Comparison of ENCODE assay signal across 10 cellular contexts in genomic region chr13:89925107-89925506, GRCh38.
DNase-seq lines count a peak whose midpoint lies in the region; ATAC-seq and TF ChIP-seq lines count a peak whose summit lies in the region.
"Had no signal": no experiment of that assay in that cellular context is flagged by ENCODE, and none has a peak within 500 bp of the region (broad histone marks: within the 10 kb centered on the region; RNA-seq: fewer than 3 reads in every experiment).

No MANE protein-coding gene starts in this region.

- H3K4me3 Mint-ChIP-seq in mesothelial cell of epicardium, result no peak overlapping the region

- no peaks in the 10 kb centered on the region for H3K9me3 ChIP-seq in suprapubic skin

- no peaks in the 10 kb centered on the region for H3K36me3 ChIP-seq in suprapubic skin

- no peaks in the 10 kb centered on the region for H3K9me3 Mint-ChIP-seq in mesothelial cell of epicardium

- TF ChIP-seq RAD21 in Ishikawa (IDR thresholded peaks at IDR 0.05; ENCODE audit: low read depth), result peak; percentile 78

- no peak overlapping the region for H3K27ac ChIP-seq in suprapubic skin

- no peak for TF ChIP-seq POLR2A in suprapubic skin (IDR thresholded peaks at IDR 0.05)

- H3K4me1 Mint-ChIP-seq in mesothelial cell of epicardium, result peaks cover 5% of the 10 kb centered on the region

- H3K4me3 ChIP-seq in suprapubic skin, result no peak overlapping the region

- no peaks in the 10 kb centered on the region for H3K27me3 ChIP-seq in suprapubic skin

- TF ChIP-seq CTCF in mesothelial cell of epicardium (IDR thresholded peaks at IDR 0.05; ENCODE audit: unreplicated experiment), result no peak
- no peak for TF ChIP-seq CTCF in suprapubic skin (IDR thresholded peaks at IDR 0.05)

- no peaks in the 10 kb centered on the region for H3K27me3 Mint-ChIP-seq in mesothelial cell of epicardium (ENCODE audit: low read depth)

- ATAC-seq in SK-N-SH treated with all-trans-retinoic acid at 6 μM for 48 hours (peak; percentile 78), GM18861 (IDR thresholded peaks at IDR 0.05; ENCODE audit: unreplicated experiment) (no peak)

- no peak for TF ChIP-seq EP300 in Ishikawa (IDR thresholded peaks at IDR 0.05; ENCODE audit: borderline replicate concordance)
- no peak for TF ChIP-seq EP300 in suprapubic skin (IDR thresholded peaks at IDR 0.05)

- no peaks in the 10 kb centered on the region for H3K36me3 Mint-ChIP-seq in mesothelial cell of epicardium

- H3K27ac Mint-ChIP-seq in mesothelial cell of epicardium, result no peak overlapping the region

- H3K4me1 ChIP-seq in suprapubic skin, result no peaks in the 10 kb centered on the region

- WGBS in suprapubic skin, result 42% methylated on average over 2 of the region's 2 CpGs

- DNase-seq in COR-L47 (lab: John Stamatoyannopoulos, UW) (peak; percentile 29), iris pigment epithelial cell (ENCODE audit: low read depth) (peak; percentile 39), mesothelial cell of epicardium (ENCODE audit: low spot score in 2 of 2, unreplicated experiment in 2 of 2) (no peak), suprapubic skin (ENCODE audit: low spot score in 2 of 2) (no peak)
- no peak for DNase-seq in stimulated activated naive CD4-positive, alpha-beta T cell treated with Interleukin-2 at 50 U/mL for 16 hours (lab: John Stamatoyannopoulos, UW)
- DNase-seq: effector memory CD4-positive, alpha-beta T cell; Right ventricle myocardium superior had no signal

TF ChIP-seq in Ishikawa, 13 proteins besides CTCF, POLR2A, EP300 and RAD21:
- TF ChIP-seq CEBPB (IDR thresholded peaks at IDR 0.05), result no peak
- TF ChIP-seq MAX (IDR thresholded peaks at IDR 0.05), result no peak
- no peak for TF ChIP-seq YY1 (IDR thresholded peaks at IDR 0.05; ENCODE audit: low read depth)
- no peak for TF ChIP-seq EGR1 (IDR thresholded peaks at IDR 0.05)
- no peak for TF ChIP-seq TAF1 (IDR thresholded peaks at IDR 0.05; ENCODE audit: low read depth)
- no peak for TF ChIP-seq TCF12 (IDR thresholded peaks at IDR 0.05; ENCODE audit: low read depth)
- TF ChIP-seq FOXM1 (IDR thresholded peaks at IDR 0.05; ENCODE audit: borderline replicate concordance, low read depth), result no peak
- no peak for TF ChIP-seq REST (IDR thresholded peaks at IDR 0.05; ENCODE audit: low read depth)
- TF ChIP-seq ZBTB7A (IDR thresholded peaks at IDR 0.05; ENCODE audit: low read depth), result no peak
- TF ChIP-seq CREB1 (IDR thresholded peaks at IDR 0.05; ENCODE audit: low read depth), result no peak
- no peak for TF ChIP-seq USF1 (IDR thresholded peaks at IDR 0.05)
- no peak for TF ChIP-seq TEAD4 (IDR thresholded peaks at IDR 0.05)
- no peak for TF ChIP-seq NFIC (IDR thresholded peaks at IDR 0.05)

TF ChIP-seq in SK-N-SH treated with all-trans-retinoic acid at 6 μM for 48 hours, 23 proteins besides CTCF, POLR2A, EP300 and RAD21:
- no peak for TF ChIP-seq PPARA (CRISPR knock-in tag; IDR thresholded peaks at IDR 0.05; ENCODE audit: borderline replicate concordance)
- TF ChIP-seq ZFP30 (CRISPR knock-in tag; IDR thresholded peaks at IDR 0.05), result no peak

Comparison
In these comparisons a context has a peak if more than half of its experiments do, and no peak if none do; other contexts are left out.
1. DNase-seq: peak in COR-L47 (single experiment) and iris pigment epithelial cell (single experiment); none in mesothelial cell of epicardium (0 of 2), suprapubic skin (0 of 2) and stimulated activated naive CD4-positive, alpha-beta T cell treated with Interleukin-2 at 50 U/mL for 16 hours (single experiment).